In genomic region chr11:725624-726202, GRCh38 we compare ENCODE assay signal across 9 cellular contexts. TPM values are rescaled to one million over a fixed set of nuclear protein-coding genes. Genes with fewer than 3 reads are reported as not detected.
DNase-seq lines count a peak whose midpoint lies in the region; ATAC-seq, FAIRE-seq and TF ChIP-seq lines count a peak whose summit lies in the region.
"Had no signal": no experiment of that assay in that cellular context is flagged by ENCODE, and none has a peak within 500 bp of the region (broad histone marks: within the 10 kb centered on the region; RNA-seq: fewer than 3 reads in every experiment).

No MANE protein-coding gene starts in this region.

- H3K4me1 Mint-ChIP-seq in CD8-positive, alpha-beta T cell (ENCODE audit: low read depth): peaks cover 18% of the 10 kb centered on the region
- peaks cover 18% of the 10 kb centered on the region for H3K4me1 Mint-ChIP-seq in activated CD8-positive, alpha-beta T cell treated with anti-CD3 and anti-CD28 coated beads for 36 hours (ENCODE audit: low read depth)
- peaks cover 4% of the 10 kb centered on the region for H3K4me1 Mint-ChIP-seq in Caco-2 (ENCODE audit: low read depth, unreplicated experiment)

- no peak overlapping the region for H3K27ac Mint-ChIP-seq in CD8-positive, alpha-beta T cell
- no peak overlapping the region for H3K27ac Mint-ChIP-seq in activated CD8-positive, alpha-beta T cell treated with anti-CD3 and anti-CD28 coated beads for 36 hours
- H3K27ac Mint-ChIP-seq in Caco-2 (ENCODE audit: unreplicated experiment): no peak overlapping the region

- no peak overlapping the region for H3K23ac ChIP-seq in mesenchymal stem cell (ENCODE audit: low read length in 2 of 2)

- H3K36me3 ChIP-seq in CD8-positive, alpha-beta T cell (ENCODE audit: insufficient read depth, low read length): no peaks in the 10 kb centered on the region
- H3K36me3 ChIP-seq in mesenchymal stem cell (ENCODE audit: control insufficient read depth in 1 of 2, insufficient read depth in 2 of 2, low read depth in 1 of 2, low read length in 2 of 2) (peaks cover 22 to 70% of the 10 kb centered on the region in 2 experiments), Caco-2 (ENCODE audit: control insufficient read depth, insufficient read depth, low read length) (peaks cover 7% of the 10 kb centered on the region)

- peaks cover 8% of the 10 kb centered on the region for H3K27me3 Mint-ChIP-seq in CD8-positive, alpha-beta T cell (ENCODE audit: low read depth)
- peaks cover 17% of the 10 kb centered on the region for H3K27me3 Mint-ChIP-seq in activated CD8-positive, alpha-beta T cell treated with anti-CD3 and anti-CD28 coated beads for 36 hours
- no peaks in the 10 kb centered on the region for H3K27me3 Mint-ChIP-seq in Caco-2 (ENCODE audit: insufficient read depth, unreplicated experiment)

- POLR2A ChIA-PET in CD8-positive, alpha-beta T cell (lab: Charles Lee): interaction anchor here (1.0 to 3.4 kb wide), 8 partner anchors 20 to 189 kb away, joined by 3 to 40 read pairs (median 5); partner anchors contain the start of genes DEAF1, EPS8L2, TALDO1 and TMEM80
- POLR2A ChIA-PET in activated CD8-positive, alpha-beta T cell treated with anti-CD3 and anti-CD28 coated beads for 36 hours (lab: Charles Lee): interaction anchor here (0.6 to 2.4 kb wide), 7 partner anchors 22 to 192 kb away, joined by 3 to 10 read pairs (median 5); partner anchors contain the start of genes DEAF1, GATD1, TALDO1 and TMEM80
- POLR2A ChIA-PET in Caco-2 (lab: Charles Lee): no interaction called here

- 6% methylated on average over 15 of the region's 53 CpGs for whole genome bisulfite sequencing in mesenchymal stem cell

- no TSS peak for BruUV-seq in Caco-2 (replicated peaks; lab: Mats Ljungman, UMichigan)

- no peak overlapping the region for H2BK120ac ChIP-seq in mesenchymal stem cell (ENCODE audit: low read depth, low read length)

- H4K91ac ChIP-seq in mesenchymal stem cell (ENCODE audit: low read length): no peak overlapping the region

- no peak for TF ChIP-seq CTCF in CD8-positive, alpha-beta T cell (IDR thresholded peaks at IDR 0.05)
- no peak for TF ChIP-seq CTCF in activated CD8-positive, alpha-beta T cell treated with anti-CD3 and anti-CD28 coated beads for 36 hours (IDR thresholded peaks at IDR 0.05)
- TF ChIP-seq CTCF in Caco-2 (IDR thresholded peaks at IDR 0.05; ENCODE audit: insufficient read depth in 1 of 2, low read depth in 1 of 2, low read length in 1 of 2, severe bottlenecking in 1 of 2, unreplicated experiment in 1 of 2): no peak

- H3K4me3 ChIP-seq in CD8-positive, alpha-beta T cell (ENCODE audit: low read depth, low read length): peak overlapping the region; percentile 62
- H3K4me3 ChIP-seq in mesenchymal stem cell (ENCODE audit: insufficient read depth in 1 of 2, low read depth in 1 of 2, low read length in 2 of 2) (no peak overlapping the region), Caco-2 (ENCODE audit: low read depth, low read length) (no peak overlapping the region)

- in situ Hi-C loops in ACHN (cut with HindIII; ENCODE audit: low pct_ligation_motif_present, low pct_unique_long_range_greater_than_20kb, low sequenced_read_pairs): no loop called here

- peaks cover 38% of the 10 kb centered on the region for H3K4me1 ChIP-seq in CD8-positive, alpha-beta T cell (ENCODE audit: insufficient read depth, low read length)
- H3K4me1 ChIP-seq in mesenchymal stem cell (ENCODE audit: control insufficient read depth, insufficient read depth, low read depth, low read length) (peaks cover 48% of the 10 kb centered on the region), Caco-2 (peaks cover 15% of the 10 kb centered on the region)

- no peak overlapping the region for H2BK5ac ChIP-seq in mesenchymal stem cell (ENCODE audit: low read depth, low read length, poor library complexity, severe bottlenecking)

- no peaks in the 10 kb centered on the region for H3K9me3 Mint-ChIP-seq in CD8-positive, alpha-beta T cell
- H3K9me3 Mint-ChIP-seq in activated CD8-positive, alpha-beta T cell treated with anti-CD3 and anti-CD28 coated beads for 36 hours: no peaks in the 10 kb centered on the region
- no peaks in the 10 kb centered on the region for H3K9me3 Mint-ChIP-seq in Caco-2 (ENCODE audit: unreplicated experiment)

- no peak overlapping the region for H3K4me2 ChIP-seq in mesenchymal stem cell (ENCODE audit: low read length, poor library complexity, severe bottlenecking)

- ATAC-seq in CD8-positive, alpha-beta T cell: no peak
- no peak for ATAC-seq in activated CD8-positive, alpha-beta T cell treated with anti-CD3 and anti-CD28 coated beads for 36 hours

- no peaks in the 10 kb centered on the region for H3K36me3 Mint-ChIP-seq in CD8-positive, alpha-beta T cell
- H3K36me3 Mint-ChIP-seq in activated CD8-positive, alpha-beta T cell treated with anti-CD3 and anti-CD28 coated beads for 36 hours (ENCODE audit: low read depth): no peaks in the 10 kb centered on the region
- H3K36me3 Mint-ChIP-seq in Caco-2 (ENCODE audit: insufficient read depth, unreplicated experiment): peaks cover 71% of the 10 kb centered on the region

- peaks cover 10% of the 10 kb centered on the region for H3K27me3 ChIP-seq in CD8-positive, alpha-beta T cell (ENCODE audit: insufficient read depth, low read length)
- H3K27me3 ChIP-seq in mesenchymal stem cell (ENCODE audit: control insufficient read depth in 1 of 2, insufficient read depth in 1 of 2, low read length in 2 of 2) (no peaks in the 10 kb centered on the region), Caco-2 (replicated peaks; ENCODE audit: control insufficient read depth, insufficient read depth, low read length) (no peaks in the 10 kb centered on the region)

- H3K4me3 Mint-ChIP-seq in CD8-positive, alpha-beta T cell: peak overlapping the region; percentile 72
- peak overlapping the region; percentile 67 for H3K4me3 Mint-ChIP-seq in activated CD8-positive, alpha-beta T cell treated with anti-CD3 and anti-CD28 coated beads for 36 hours
- H3K4me3 Mint-ChIP-seq in Caco-2 (ENCODE audit: unreplicated experiment): no peak overlapping the region

- CTCF ChIA-PET in CD8-positive, alpha-beta T cell (lab: Charles Lee): interaction anchor here (1.0 to 4.5 kb wide), 9 partner anchors 27 to 518 kb away, joined by 3 to 44 read pairs (median 5); partner anchors contain the start of genes BET1L, DEAF1, RIC8A and TMEM80
- CTCF ChIA-PET in activated CD8-positive, alpha-beta T cell treated with anti-CD3 and anti-CD28 coated beads for 36 hours (lab: Charles Lee): interaction anchor here (0.7 to 10.0 kb wide), 18 partner anchors 13 to 190 kb away, joined by 3 to 73 read pairs (median 5); partner anchors contain the start of genes CD151, DEAF1, EPS8L2 and GATD1
- CTCF ChIA-PET in Caco-2 (lab: Charles Lee): interaction anchor here (0.5 to 1.2 kb wide), 3 partner anchors 19 to 181 kb away, joined by 3 to 8 read pairs (median 4); no protein-coding TSS in a partner anchor

- H2AFZ ChIP-seq in mesenchymal stem cell (ENCODE audit: low read depth, low read length): no peak overlapping the region

- H2BK12ac ChIP-seq in mesenchymal stem cell (ENCODE audit: low read length in 2 of 2): no peak overlapping the region

- H3K9me3 ChIP-seq in CD8-positive, alpha-beta T cell (ENCODE audit: low read length): no peaks in the 10 kb centered on the region
- H3K9me3 ChIP-seq in mesenchymal stem cell (ENCODE audit: control insufficient read depth, low read length) (no peaks in the 10 kb centered on the region), Caco-2 (no peaks in the 10 kb centered on the region)

- H3K14ac ChIP-seq in mesenchymal stem cell (ENCODE audit: low read length in 2 of 2): no peak overlapping the region

- peak; percentile 48 for TF ChIP-seq POLR2A in GM15510 (IDR thresholded peaks at IDR 0.05; ENCODE audit: borderline replicate concordance, extremely low read depth, insufficient read length)

- H3K4ac ChIP-seq in mesenchymal stem cell (ENCODE audit: low read depth in 1 of 2, low read length in 2 of 2): no peak overlapping the region

- no peak overlapping the region for H3K9ac ChIP-seq in mesenchymal stem cell (ENCODE audit: low read length)

- peak in 1 of 7 experiments; percentile 11 for DNase-seq in CD8-positive, alpha-beta T cell
- peak; percentile 37 for DNase-seq in activated CD8-positive, alpha-beta T cell treated with anti-CD3 and anti-CD28 coated beads for 36 hours
- DNase-seq in mesenchymal stem cell (no peak), ACHN (no peak), urothelium cell line (ENCODE audit: low spot score) (no peak), Caco-2 (no peak), NCI-H82 (lab: John Stamatoyannopoulos, UW) (no peak)

- no peak overlapping the region for H3K18ac ChIP-seq in mesenchymal stem cell (ENCODE audit: low read depth in 1 of 2, low read length in 2 of 2)

- no peak overlapping the region for H3K27ac ChIP-seq in CD8-positive, alpha-beta T cell (ENCODE audit: low read depth, low read length)
- H3K27ac ChIP-seq in mesenchymal stem cell (ENCODE audit: low read length, poor library complexity, severe bottlenecking): no peak overlapping the region

- intact Hi-C loops in CD8-positive, alpha-beta T cell (cut with DNase I, micrococcal nuclease): loop anchor here (5.0 to 10.0 kb wide), 2 partner anchors 72 to 329 kb away; partner anchors contain the start of gene SLC25A22 (in 1 of the 2)
- intact Hi-C loops in activated CD8-positive, alpha-beta T cell treated with anti-CD3 and anti-CD28 coated beads for 36 hours (cut with micrococcal nuclease): loop anchor here (5.0 kb wide), 1 partner anchor 168 kb away; no protein-coding TSS in a partner anchor
- intact Hi-C loops in Caco-2 (cut with micrococcal nuclease; ENCODE audit: unreplicated experiment): loop anchor here (10.0 kb wide), 1 partner anchor 171 kb away; no protein-coding TSS in a partner anchor

- H2AK5ac ChIP-seq in mesenchymal stem cell (ENCODE audit: low read length, severe bottlenecking): no peak overlapping the region

- H3K79me1 ChIP-seq in mesenchymal stem cell (replicated peaks; ENCODE audit: low read length, poor library complexity, severe bottlenecking): peaks cover 15% of the 10 kb centered on the region

- no peak overlapping the region for H4K8ac ChIP-seq in mesenchymal stem cell (ENCODE audit: low read length)

- no peak for FAIRE-seq in urothelium cell line (lab: Jason Lieb, UNC)
- FAIRE-seq: RCC 7860 had no signal

- H2BK15ac ChIP-seq in mesenchymal stem cell (ENCODE audit: low read depth, poor library complexity, severe bottlenecking): peak overlapping the region; percentile 4

RNA-seq across cellular contexts. Expression of gene EPS8L2, which starts 19.7 kb away (rescaled TPM):
- 10 to 100 TPM in 1 of 2 experiments, 1 to 10 TPM in 1; 9.6 to 12.2 TPM for total RNA-seq in CD8-positive, alpha-beta T cell
- 10 to 100 TPM; 15.0 to 16.7 TPM for total RNA-seq in activated CD8-positive, alpha-beta T cell treated with anti-CD3 and anti-CD28 coated beads for 36 hours
- polyA plus RNA-seq in mesenchymal stem cell (2013, experiment 1 of 2): 16.2 TPM
- 17.4 TPM for polyA plus RNA-seq in mesenchymal stem cell (2013, experiment 2 of 2)
- total RNA-seq in Caco-2 (2022): 203 and 224 TPM in 2 replicates

RNA-seq across cellular contexts. Expression of gene TALDO1, which starts 21.6 kb away (rescaled TPM):
- total RNA-seq in CD8-positive, alpha-beta T cell: 10 to 100 TPM; 30.2 to 31.0 TPM
- 100 to 1,000 TPM; 234 to 241 TPM for total RNA-seq in activated CD8-positive, alpha-beta T cell treated with anti-CD3 and anti-CD28 coated beads for 36 hours
- 215 TPM for polyA plus RNA-seq in mesenchymal stem cell (2013, experiment 1 of 2)
- polyA plus RNA-seq in mesenchymal stem cell (2013, experiment 2 of 2): 211 TPM
- total RNA-seq in Caco-2 (2022): 293 and 300 TPM in 2 replicates

RNA-seq across cellular contexts. Expression of gene TMEM80, which starts 30.1 kb away (rescaled TPM):
- total RNA-seq in CD8-positive, alpha-beta T cell: 10 to 100 TPM; 24.8 to 25.2 TPM
- total RNA-seq in activated CD8-positive, alpha-beta T cell treated with anti-CD3 and anti-CD28 coated beads for 36 hours: 10 to 100 TPM; 10.6 to 12.5 TPM
- polyA plus RNA-seq in mesenchymal stem cell (2013, experiment 1 of 2): 13.4 TPM
- 15.6 TPM for polyA plus RNA-seq in mesenchymal stem cell (2013, experiment 2 of 2)
- total RNA-seq in Caco-2 (2022): 70.3 and 74.7 TPM in 2 replicates

RNA-seq across cellular contexts. Expression of gene DEAF1, which starts 30.7 kb away (rescaled TPM):
- 100 to 1,000 TPM; 131 to 139 TPM for total RNA-seq in CD8-positive, alpha-beta T cell
- total RNA-seq in activated CD8-positive, alpha-beta T cell treated with anti-CD3 and anti-CD28 coated beads for 36 hours: 10 to 100 TPM; 59.1 to 59.3 TPM
- polyA plus RNA-seq in mesenchymal stem cell (2013, experiment 1 of 2): 21.2 TPM
- polyA plus RNA-seq in mesenchymal stem cell (2013, experiment 2 of 2): 20.6 TPM
- 50.6 and 56.6 TPM in 2 replicates for total RNA-seq in Caco-2 (2022)

RNA-seq across cellular contexts. Expression of gene GATD1, which starts 51.6 kb away (rescaled TPM):
- total RNA-seq in CD8-positive, alpha-beta T cell: 10 to 100 TPM; 21.2 to 22.6 TPM
- 10 to 100 TPM; 45.8 to 48.8 TPM for total RNA-seq in activated CD8-positive, alpha-beta T cell treated with anti-CD3 and anti-CD28 coated beads for 36 hours
- 50.4 TPM for polyA plus RNA-seq in mesenchymal stem cell (2013, experiment 1 of 2)
- polyA plus RNA-seq in mesenchymal stem cell (2013, experiment 2 of 2): 43.7 TPM
- 85.0 and 91.5 TPM in 2 replicates for total RNA-seq in Caco-2 (2022)

Comparison
In these comparisons a context has a peak if more than half of its experiments do, and no peak if none do; other contexts are left out.
1. RNA of gene EPS8L2, which starts 19.7 kb away (total RNA-seq): 203 to 224 TPM in Caco-2; 15.0 to 16.7 TPM in activated CD8-positive, alpha-beta T cell treated with anti-CD3 and anti-CD28 coated beads for 36 hours and 9.6 to 12.2 TPM in CD8-positive, alpha-beta T cell; every median in the first group is over 10 times any median in the second.